ENCODE assay signal across 7 cellular contexts in the genomic region with DNA sequence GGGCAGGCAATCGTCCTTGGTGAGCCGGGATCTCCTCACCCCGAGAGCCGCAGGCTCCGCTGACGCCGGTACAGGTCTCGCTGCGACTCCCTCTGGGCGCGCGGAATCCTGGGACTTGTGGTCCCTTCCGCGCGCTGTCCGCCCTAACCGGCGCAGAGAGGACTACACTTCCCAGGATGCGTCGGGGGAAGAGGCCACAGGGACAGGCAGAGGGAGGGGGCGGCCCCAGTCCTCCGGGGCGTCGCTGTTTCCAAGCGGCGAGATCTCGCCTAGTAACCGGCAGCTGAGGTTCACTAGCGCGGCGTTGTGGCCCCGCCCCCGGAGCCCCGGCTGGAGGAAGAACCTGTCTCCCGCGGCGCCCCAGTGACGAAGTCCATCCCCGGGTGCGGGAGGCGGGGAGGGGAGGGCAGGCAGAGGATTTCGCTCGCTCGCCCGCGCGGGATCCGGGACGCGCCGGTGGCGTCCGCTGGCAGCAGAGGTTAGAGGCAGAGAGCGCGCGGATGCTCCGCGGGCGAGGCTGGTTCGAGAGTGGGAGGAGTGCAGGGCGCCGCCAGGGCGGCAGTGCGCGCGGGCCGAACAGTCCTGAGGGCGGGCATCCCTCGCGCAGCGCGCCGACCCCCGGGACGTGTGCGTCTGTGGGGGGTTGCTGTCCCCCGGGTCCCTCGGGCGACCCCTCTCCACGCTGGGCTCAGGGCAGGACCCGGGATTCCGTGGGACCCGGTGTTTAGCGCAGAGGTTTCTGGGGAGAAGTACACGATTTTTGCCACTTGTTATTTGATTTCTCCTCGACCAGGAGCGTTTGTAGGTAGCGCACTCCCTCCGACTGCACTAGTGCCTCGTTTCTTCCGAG.
DNase-seq lines count a peak whose midpoint lies in the region; ATAC-seq and TF ChIP-seq lines count a peak whose summit lies in the region.

A gene (plus strand): TSS at position 363 of the 850 bp plus-strand sequence. CDS start 1,400 bp downstream, outside the sequence.

- ATAC-seq in GM18498 (IDR thresholded peaks at IDR 0.05; ENCODE audit: unreplicated experiment) (peak; percentile 98), HG02970 (IDR thresholded peaks at IDR 0.05; ENCODE audit: low FRiP score, unreplicated experiment) (peak; percentile 100)

- H3K36me3 ChIP-seq in rectal smooth muscle tissue (ENCODE audit: control insufficient read depth, insufficient read depth, low read length) = no peaks in the 10 kb centered on the region

- peak within 1 kb of the TSS; percentile 24 for H3K27ac ChIP-seq in rectal smooth muscle tissue (ENCODE audit: low read depth, low read length)

- H3K9ac ChIP-seq in rectal smooth muscle tissue (ENCODE audit: low read length) = peak within 1 kb of the TSS; percentile 47

- no peak for TF ChIP-seq CTCF in astrocyte of the cerebellum (IDR thresholded peaks at IDR 0.05; ENCODE audit: low read depth, low read length, missing control alignments)

- peaks cover 3% of the 10 kb centered on the region for H3K27me3 ChIP-seq in rectal smooth muscle tissue (ENCODE audit: control insufficient read depth, insufficient read depth, low read length)

- H3K4me3 ChIP-seq in astrocyte of the cerebellum (ENCODE audit: low read depth, low read length) = peak within 1 kb of the TSS; percentile 73
- H3K4me3 ChIP-seq in rectal smooth muscle tissue (ENCODE audit: low read length) = peak within 1 kb of the TSS; percentile 90

- peaks cover 12% of the 10 kb centered on the region for H3K4me1 ChIP-seq in rectal smooth muscle tissue (ENCODE audit: control insufficient read depth, insufficient read depth, low read length)

- DNase-seq in NCI-H187 treated with DMSO at 0.1 percent for 48 hours (lab: John Stamatoyannopoulos, UW) (peak; percentile 95), T-helper 22 cell (ENCODE audit: low read depth) (peak; percentile 99), astrocyte of the cerebellum (ENCODE audit: low read depth) (peak; percentile 95), hepatic stellate cell (ENCODE audit: low spot score) (peak; percentile 98)

- in situ Hi-C loops in astrocyte of the cerebellum (cut with HindIII; ENCODE audit: low sequenced_read_pairs) = no loop called here

Comparison
In these comparisons a context has a peak if more than half of its experiments do, and no peak if none do; other contexts are left out.
1. Peak in every context shown above with its lines: DNase-seq, ATAC-seq, H3K4me3 ChIP-seq and H3K27ac ChIP-seq.